In genomic region chr9:35380016-35380415, GRCh38 we compare ENCODE assay signal across 25 cellular contexts.
"Had no signal": no experiment of that assay in that cellular context is flagged by ENCODE, and none has a peak within 500 bp of the region (broad histone marks: within the 10 kb centered on the region; RNA-seq: fewer than 3 reads in every experiment).

No MANE protein-coding gene starts in this region.

- H3K36me3 ChIP-seq: breast epithelium had no signal

- DNase-seq: activated CD4-positive, alpha-beta memory T cell treated with anti-CD3 and anti-CD28 coated beads for 36 hours; activated CD4-positive, alpha-beta T cell treated with anti-CD3 and anti-CD28 coated beads for 36 hours; activated CD4-positive, alpha-beta T cell treated with anti-CD3 and anti-CD28 coated beads, Interleukin-2, amount 10 ng/mL, durations not matched to agents 24 days and 14 days; activated CD4-positive, CD25-positive, alpha-beta regulatory T cell; activated CD4-positive, CD25-positive, alpha-beta regulatory T cell treated with anti-CD3 and anti-CD28 coated beads, Interleukin-2, amount 50 U/mL, for 72 hours; activated CD8-positive, alpha-beta memory T cell treated with anti-CD3 and anti-CD28 coated beads, Interleukin-2, amount 10 ng/mL, durations not matched to agents 7 days and 5 days; activated CD8-positive, alpha-beta memory T cell treated with anti-CD3 and anti-CD28 coated beads, Interleukin-2, amount 50 U/mL, for 4 hours; activated CD8-positive, alpha-beta T cell treated with anti-CD3 and anti-CD28 coated beads, Interleukin-2, amount 10 ng/mL, durations not matched to agents 7 days and 5 days; activated effector memory CD4-positive, alpha-beta T cell treated with anti-CD3 and anti-CD28 coated beads, Interleukin-2, amount 50 U/mL, for 16 hours; activated naive CD4-positive, alpha-beta T cell treated with anti-CD3 and anti-CD28 coated beads, Interleukin-2, amount 10 ng/mL, durations not matched to agents 7 days and 5 days; activated naive CD8-positive, alpha-beta T cell treated with anti-CD3 and anti-CD28 coated beads, Interleukin-2, amount 10 ng/mL, durations not matched to agents 7 days and 5 days; activated T-cell treated with anti-CD3 and anti-CD28 coated beads, Interleukin-2, amount 50 U/mL, for 1 hour; activated T-cell treated with anti-CD3 and anti-CD28 coated beads, Interleukin-2, amount 50 U/mL, for 48 hours; dorsolateral prefrontal cortex; effector memory CD4-positive, alpha-beta T cell; endodermal cell; erythroblast; foreskin keratinocyte; gastrocnemius medialis; glutamatergic neuron; T-helper 2 cell had no signal

- H3K4me3 ChIP-seq: ascending aorta, breast epithelium, coronary artery, dorsolateral prefrontal cortex, esophagus muscularis mucosa, gastrocnemius medialis had no signal

- H3K4me1 ChIP-seq: ascending aorta, breast epithelium, esophagus muscularis mucosa, foreskin keratinocyte had no signal

- H3K9me3 ChIP-seq: ascending aorta, breast epithelium, esophagus muscularis mucosa, gastrocnemius medialis had no signal

- H3K27me3 ChIP-seq: ascending aorta, breast epithelium, dorsolateral prefrontal cortex, esophagus muscularis mucosa, foreskin keratinocyte, gastrocnemius medialis had no signal

- ATAC-seq: activated CD8-positive, alpha-beta memory T cell treated with anti-CD3 and anti-CD28 coated beads, Interleukin-2, amount 10 ng/mL, durations not matched to agents 7 days and 5 days; activated CD8-positive, alpha-beta T cell treated with anti-CD3 and anti-CD28 coated beads, Interleukin-2, amount 10 ng/mL, durations not matched to agents 7 days and 5 days; foreskin keratinocyte; gastrocnemius medialis had no signal

- H3K27ac ChIP-seq: ascending aorta, breast epithelium, coronary artery, dorsolateral prefrontal cortex, esophagus muscularis mucosa, foreskin keratinocyte, gastrocnemius medialis had no signal
